ENCODE assay signal across 8 cellular contexts in genomic region chr20:5078399-5078958, GRCh38. TPM values are rescaled to one million over a fixed set of nuclear protein-coding genes. Genes with fewer than 3 reads are reported as not detected.
DNase-seq lines count a peak whose midpoint lies in the region; ATAC-seq and TF ChIP-seq lines count a peak whose summit lies in the region.

No MANE protein-coding gene starts in this region.

- no CpG with 5 or more reads among the region's 11 CpGs for WGBS in H9 (ENCODE audit: extremely low coverage, insufficient read length, low lambda C conversion rate)

- H3K9me3 ChIP-seq in OCI-LY7 (ENCODE audit: low read length) (no peaks in the 10 kb centered on the region), H9 (ENCODE audit: control insufficient read depth, low read depth, low read length) (no peaks in the 10 kb centered on the region)

- TF ChIP-seq CTCF in OCI-LY7 (conservative IDR thresholded peaks at IDR 0.05; ENCODE audit: low read length) (no peak), H9 (conservative IDR thresholded peaks at IDR 0.05) (no peak)

- H4K20me1 ChIP-seq in OCI-LY7 (ENCODE audit: insufficient read depth, low read length) (no peaks in the 10 kb centered on the region), H9 (ENCODE audit: control insufficient read depth, insufficient read depth, insufficient read length) (no peaks in the 10 kb centered on the region)

- H3K27me3 ChIP-seq in H9 (ENCODE audit: insufficient read depth, low read length), result no peaks in the 10 kb centered on the region

- H2BK5ac ChIP-seq in H9 (ENCODE audit: insufficient read length, low read length), result no peak overlapping the region

- H4K8ac ChIP-seq in H9 (replicated peaks; ENCODE audit: insufficient read length, low read depth, low read length), result no peak overlapping the region

- no peak overlapping the region for H2BK12ac ChIP-seq in H9 (ENCODE audit: insufficient read length, low read depth, low read length)

- intact Hi-C loops in OCI-LY7 (cut with micrococcal nuclease; ENCODE audit: unreplicated experiment), result loop anchor here (2.0 kb wide), 1 partner anchor 78 kb away; the partner anchor contains the start of gene SLC23A2
- intact Hi-C loops in Right ventricle myocardium superior (cut with DNase I), result no loop called here

- ATAC-seq in GM18519 (IDR thresholded peaks at IDR 0.05; ENCODE audit: low FRiP score, unreplicated experiment) (peak; percentile 94), HG02938 (IDR thresholded peaks at IDR 0.05; ENCODE audit: unreplicated experiment) (peak; percentile 94), Right ventricle myocardium superior (ENCODE audit: poor library complexity) (peak; percentile 83)

- no peak overlapping the region for H2BK20ac ChIP-seq in H9 (ENCODE audit: low read depth, low read length, poor library complexity, severe bottlenecking)

- H3T11ph ChIP-seq in H9 (ENCODE audit: low read length), result no peak overlapping the region

- H3K18ac ChIP-seq in H9 (ENCODE audit: insufficient read length, low read depth, low read length), result no peak overlapping the region

- H4K5ac ChIP-seq in H9 (ENCODE audit: insufficient read length, low read depth, low read length), result no peak overlapping the region

- no peak overlapping the region for H3K4me3 Mint-ChIP-seq in H9

- H3K23ac ChIP-seq in H9 (ENCODE audit: insufficient read length, low read depth, low read length), result no peak overlapping the region

- no peaks in the 10 kb centered on the region for H3K23me2 ChIP-seq in H9 (ENCODE audit: insufficient read length, low read depth, low read length, poor library complexity, severe bottlenecking)

- POLR2A ChIA-PET in OCI-LY7 (lab: Charles Lee), result interaction anchor here (1.0 kb wide), 2 partner anchors 15 to 20 kb away, joined by 3 to 6 read pairs; no protein-coding TSS in a partner anchor

- H3K4me1 ChIP-seq in OCI-LY7 (ENCODE audit: insufficient read depth, low read length, poor library complexity, severe bottlenecking) (peaks cover 57% of the 10 kb centered on the region), H9 (ENCODE audit: insufficient read depth, low read length) (no peaks in the 10 kb centered on the region)

- H3K36me3 Mint-ChIP-seq in H9 (ENCODE audit: insufficient read depth in 1 of 3, low read depth in 3 of 3), result no peaks in the 10 kb centered on the region

- H2AK5ac ChIP-seq in H9 (ENCODE audit: insufficient read length, low read length), result no peak overlapping the region

- H3K4me3 ChIP-seq in OCI-LY7 (ENCODE audit: low read depth, low read length, poor library complexity, severe bottlenecking), result peak overlapping the region; percentile 53

- H3K27me3 Mint-ChIP-seq in H9 (ENCODE audit: low read depth), result peaks cover 2% of the 10 kb centered on the region; the same call in 1 of the 2 replicates

- peak overlapping the region in 1 of 3 experiments; percentile 28; a peak in 1 of 7 replicates for H3K27ac Mint-ChIP-seq in H9

- H3K4me2 ChIP-seq in OCI-LY7 (ENCODE audit: low read length) (peak overlapping the region; percentile 87), H9 (ENCODE audit: insufficient read depth, insufficient read length, low read length) (no peak overlapping the region)

- H3K79me1 ChIP-seq in H9 (ENCODE audit: insufficient read depth, low read depth, low read length, poor library complexity, severe bottlenecking), result no peaks in the 10 kb centered on the region

- H3K4ac ChIP-seq in H9 (ENCODE audit: low read depth, low read length), result no peak overlapping the region

- no peaks in the 10 kb centered on the region for H3K36me3 ChIP-seq in OCI-LY7 (ENCODE audit: insufficient read depth, low read length)

- H4K91ac ChIP-seq in H9 (ENCODE audit: insufficient read length, low read depth, low read length), result no peak overlapping the region

- no peak overlapping the region for H3K9ac ChIP-seq in H9 (ENCODE audit: extremely low read depth, insufficient read length, low read length)

- H3K9me3 Mint-ChIP-seq in H9, result no peaks in the 10 kb centered on the region

- CTCF ChIA-PET in OCI-LY7 (lab: Charles Lee; ENCODE audit: unreplicated experiment), result no interaction called here

- H2BK15ac ChIP-seq in H9 (ENCODE audit: low read depth, low read length), result no peak overlapping the region

- peaks cover 16% of the 10 kb centered on the region in 2 experiments for H3K4me1 Mint-ChIP-seq in H9

- H2AFZ ChIP-seq in OCI-LY7 (ENCODE audit: low read length) (peak overlapping the region; percentile 99), H9 (ENCODE audit: low read length) (no peak overlapping the region)

- DNase-seq in OCI-LY7 (ENCODE audit: low spot score) (peak; percentile 90), Right ventricle myocardium superior (peak; percentile 77), retina (no peak), H9 (no peak)
- DNase-seq in activated T-cell treated with anti-CD3 and anti-CD28 coated beads, Interleukin-2, amount 50 U/mL, for 48 hours, result peak; percentile 81 to 82
- peak; percentile 30 to 71 (median 52) for DNase-seq in stimulated activated CD4-positive, alpha-beta T cell treated with anti-CD3 and anti-CD28 coated beads, Interleukin-1b, Interleukin-23, amount 100 ng/mL, for 24 hours (ENCODE audit: low read depth in 4 of 4, low spot score in 1 of 4)

- H3K14ac ChIP-seq in H9 (ENCODE audit: insufficient read depth, low read length), result no peak overlapping the region

- no peaks in the 10 kb centered on the region for H3K9me2 ChIP-seq in OCI-LY7 (ENCODE audit: insufficient read depth, low read length)

- H3K79me2 ChIP-seq in OCI-LY7 (ENCODE audit: insufficient read depth, low read depth, low read length), result no peaks in the 10 kb centered on the region
- H3K79me2 ChIP-seq in H9 (ENCODE audit: insufficient read depth, low read length), result no peaks in the 10 kb centered on the region

- H3K27ac ChIP-seq in OCI-LY7 (ENCODE audit: low read depth, low read length, poor library complexity, severe bottlenecking), result peak overlapping the region; percentile 77
- no peak overlapping the region for H3K27ac ChIP-seq in H9 (ENCODE audit: insufficient read length, low read depth, low read length)

- no peak overlapping the region for H3K56ac ChIP-seq in H9 (ENCODE audit: insufficient read length, low read depth, low read length)

- no TSS peak for BruUV-seq in OCI-LY7 (replicated peaks; lab: Mats Ljungman, UMichigan)

- H2BK120ac ChIP-seq in H9 (ENCODE audit: low read depth, low read length, poor library complexity, severe bottlenecking), result no peak overlapping the region

RNA-seq across cellular contexts. Expression of gene TMEM230, which starts 34.4 kb away (rescaled TPM):
- 114 and 138 TPM in 2 replicates for total RNA-seq in OCI-LY7 (2014; rRNA removed; shearing (Covaris generic))
- 81.1 and 90.5 TPM in 2 replicates for total RNA-seq in OCI-LY7 (2022)
- total RNA-seq in Right ventricle myocardium superior, result 82.7 TPM
- total RNA-seq in H9 (2021), result 62.3 and 64.3 TPM in 2 replicates

RNA-seq across cellular contexts. Expression of gene PCNA, which starts 41.3 kb away (rescaled TPM):
- 499 and 567 TPM in 2 replicates for total RNA-seq in OCI-LY7 (2014; rRNA removed; shearing (Covaris generic))
- total RNA-seq in OCI-LY7 (2022), result 470 and 513 TPM in 2 replicates
- 26.4 TPM for total RNA-seq in Right ventricle myocardium superior
- 274 and 284 TPM in 2 replicates for total RNA-seq in H9 (2021)

RNA-seq across cellular contexts. Expression of gene CDS2, which starts 48.3 kb away (rescaled TPM):
- total RNA-seq in OCI-LY7 (2014; rRNA removed; shearing (Covaris generic)), result 16.5 and 16.6 TPM in 2 replicates
- 42.8 and 46.1 TPM in 2 replicates for total RNA-seq in OCI-LY7 (2022)
- 61.9 TPM for total RNA-seq in Right ventricle myocardium superior
- total RNA-seq in H9 (2021), result 60.3 and 63.2 TPM in 2 replicates

Comparison
In these comparisons a context has a peak if more than half of its experiments do, and no peak if none do; other contexts are left out.
1. DNase-seq: peak in OCI-LY7 (single experiment), activated T-cell treated with anti-CD3 and anti-CD28 coated beads, Interleukin-2, amount 50 U/mL, for 48 hours (2 of 2), Right ventricle myocardium superior (single experiment) and stimulated activated CD4-positive, alpha-beta T cell treated with anti-CD3 and anti-CD28 coated beads, Interleukin-1b, Interleukin-23, amount 100 ng/mL, for 24 hours (4 of 4); none in retina (single experiment) and H9 (single experiment).
2. RNA of gene PCNA, which starts 41.3 kb away (total RNA-seq): 470 to 567 TPM in OCI-LY7 and 274 to 284 TPM in H9; 26.4 TPM in Right ventricle myocardium superior (single experiment); every median in the first group is over 10 times any median in the second.
3. Peak in every context shown above with its lines, with median percentiles within 50 percentile points of each other: ATAC-seq.